Comparison of ENCODE assay signal across 6 cellular contexts in the genomic region with DNA sequence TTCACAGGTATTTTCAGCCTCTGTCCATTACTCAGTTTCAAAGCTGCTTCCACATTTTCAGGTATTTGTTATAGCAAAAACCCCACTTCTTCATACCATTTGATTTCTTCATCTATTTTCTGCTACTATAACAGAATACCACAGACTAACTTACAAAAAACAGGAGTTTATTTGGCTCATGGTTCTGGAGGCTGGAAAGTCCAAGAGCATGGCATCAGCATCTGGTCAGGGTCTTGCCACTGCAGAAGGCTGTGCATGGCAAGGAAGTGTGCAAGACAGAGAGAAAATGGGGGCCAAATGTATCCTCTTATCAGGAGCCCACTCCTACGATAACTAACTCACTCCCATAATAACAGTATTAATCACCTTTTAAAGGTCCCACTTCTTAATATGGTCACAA.
"Had no signal": no experiment of that assay in that cellular context is flagged by ENCODE, and none has a peak within 500 bp of the region (broad histone marks: within the 10 kb centered on the region; RNA-seq: fewer than 3 reads in every experiment).

No MANE protein-coding gene starts in this region.

- DNase-seq: IMR-90, KBM-7 had no signal

- H3K4me3 ChIP-seq: K562 had no signal

- H3K4me1 Mint-ChIP-seq: IgD-negative memory B cell had no signal

- ATAC-seq: K562 had no signal

- H3K27ac Mint-ChIP-seq: IgD-negative memory B cell had no signal

- H3K27ac ChIP-seq: HL-60 had no signal

- FAIRE-seq: HTR-8/SVneo, K562 had no signal
